8 cellular contexts compared by ENCODE assay signal in the genomic region with DNA sequence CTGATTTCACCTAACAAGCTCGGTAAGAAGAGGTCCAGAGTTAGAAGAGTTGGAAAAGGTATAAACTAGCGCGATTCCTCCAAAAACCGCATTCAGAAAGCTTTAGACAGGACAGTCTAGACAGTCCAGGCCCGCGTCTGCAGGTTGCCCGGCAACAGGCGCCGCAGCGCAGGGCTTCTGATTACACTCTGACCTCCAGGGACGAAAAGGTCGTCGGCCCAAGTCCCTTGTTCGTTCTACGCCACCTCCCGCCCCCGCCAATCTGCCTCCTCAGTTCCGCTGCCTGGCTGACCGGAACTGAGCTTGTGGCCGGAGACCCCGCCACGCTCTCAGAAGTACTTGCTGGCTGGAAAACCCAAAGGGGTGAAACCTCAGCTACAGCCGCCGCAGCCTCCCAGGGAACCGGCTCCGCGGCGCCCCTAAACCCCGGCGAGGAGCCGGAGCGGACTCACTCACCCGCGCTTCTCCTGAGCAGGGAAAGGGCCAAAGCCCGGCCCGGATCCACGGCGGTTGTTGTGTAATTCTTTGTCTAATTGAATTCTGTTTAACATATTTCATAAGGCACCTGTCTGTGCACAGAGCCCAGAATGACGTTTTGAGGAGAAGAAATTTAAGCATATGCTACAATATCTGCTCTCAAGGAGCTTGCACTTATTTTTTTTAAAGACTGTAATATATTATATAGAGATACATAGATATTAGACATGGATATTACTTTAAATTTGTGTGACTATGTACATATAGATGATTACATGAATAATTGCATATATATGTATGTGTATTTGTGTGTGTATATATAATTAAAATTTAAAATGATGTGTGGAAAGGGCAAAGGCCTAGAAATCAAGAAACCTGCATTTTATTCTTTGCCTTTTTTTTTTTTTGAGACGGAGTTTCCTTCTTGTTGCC. TPM values are rescaled to one million over a fixed set of nuclear protein-coding genes. Genes with fewer than 3 reads are reported as not detected.
DNase-seq lines count a peak whose midpoint lies in the region; ATAC-seq lines count a peak whose summit lies in the region.

A gene (minus strand): TSS at position 407 of the 909 bp plus-strand sequence. CDS start 3,826 bp downstream, outside the sequence.

- H3K4me1 Mint-ChIP-seq in activated CD4-positive, alpha-beta T cell treated with anti-CD3 and anti-CD28 coated beads for 36 hours: peaks cover 18% of the 10 kb centered on the region

- no peaks in the 10 kb centered on the region for H3K9me3 Mint-ChIP-seq in activated CD4-positive, alpha-beta T cell treated with anti-CD3 and anti-CD28 coated beads for 36 hours (ENCODE audit: low read depth)

- peak; percentile 90 for ATAC-seq in GM19023 (IDR thresholded peaks at IDR 0.05; ENCODE audit: unreplicated experiment)
- ATAC-seq in HG03175 (IDR thresholded peaks at IDR 0.05; ENCODE audit: unreplicated experiment): peak; percentile 85
- peak; percentile 87 for ATAC-seq in activated CD4-positive, alpha-beta T cell treated with anti-CD3 and anti-CD28 coated beads for 36 hours
- peak; percentile 94 for ATAC-seq in left lobe of liver

- peak within 1 kb of the TSS; percentile 69 for H3K4me3 Mint-ChIP-seq in activated CD4-positive, alpha-beta T cell treated with anti-CD3 and anti-CD28 coated beads for 36 hours

- no peak within 1 kb of the TSS for H3K27ac Mint-ChIP-seq in activated CD4-positive, alpha-beta T cell treated with anti-CD3 and anti-CD28 coated beads for 36 hours

- POLR2A ChIA-PET in activated CD4-positive, alpha-beta T cell treated with anti-CD3 and anti-CD28 coated beads for 36 hours (lab: Charles Lee): interaction anchor here (0.5 kb wide), 1 partner anchor 438 kb away, joined by 4 read pairs; no protein-coding TSS in a partner anchor

- no peaks in the 10 kb centered on the region for H3K36me3 Mint-ChIP-seq in activated CD4-positive, alpha-beta T cell treated with anti-CD3 and anti-CD28 coated beads for 36 hours (ENCODE audit: low read depth)

- H3K27me3 Mint-ChIP-seq in activated CD4-positive, alpha-beta T cell treated with anti-CD3 and anti-CD28 coated beads for 36 hours: peaks cover 23% of the 10 kb centered on the region

- DNase-seq in AML-193 (lab: John Stamatoyannopoulos, UW) (peak; percentile 75 to 83), NCI-H226 (peak; percentile 84), dedifferentiated amniotic fluid mesenchymal stem cell (ENCODE audit: extremely low spot score) (peak; percentile 82), left lobe of liver (ENCODE audit: low spot score) (peak; percentile 92)
- peak; percentile 81 for DNase-seq in activated CD4-positive, alpha-beta T cell treated with anti-CD3 and anti-CD28 coated beads for 36 hours
- peak; percentile 64 for DNase-seq in stimulated activated CD4-positive, alpha-beta T cell treated with anti-CD3 and anti-CD28 coated beads, Interleukin-1b, Interleukin-23, amount 100 ng/mL, for 48 hours

- intact Hi-C loops in activated CD4-positive, alpha-beta T cell treated with anti-CD3 and anti-CD28 coated beads for 36 hours (cut with DNase I, micrococcal nuclease): loop anchor here (1.0 to 10.0 kb wide), 5 partner anchors 61 to 1127 kb away; a partner anchor contains a TSS

- CTCF ChIA-PET in activated CD4-positive, alpha-beta T cell treated with anti-CD3 and anti-CD28 coated beads for 36 hours (lab: Charles Lee): interaction anchor here (0.9 kb wide), 1 partner anchor 8 kb away, joined by 3 read pairs; no protein-coding TSS in a partner anchor

RNA-seq across cellular contexts. Expression of the gene that starts here (rescaled TPM):
- 1 to 10 TPM; 2.3 to 2.6 TPM for total RNA-seq in activated CD4-positive, alpha-beta T cell treated with anti-CD3 and anti-CD28 coated beads for 36 hours
- 4.1 TPM for total RNA-seq in left lobe of liver

Comparison
In these comparisons a context has a peak if more than half of its experiments do, and no peak if none do; other contexts are left out.
1. Peak in every context shown above with its lines: DNase-seq and ATAC-seq.